Comparison of ENCODE assay signal across 16 cellular contexts in genomic region chr4:16034010-16034829, GRCh38. TPM values are rescaled to one million over a fixed set of nuclear protein-coding genes. Genes with fewer than 3 reads are reported as not detected.
DNase-seq lines count a peak whose midpoint lies in the region; ATAC-seq and TF ChIP-seq lines count a peak whose summit lies in the region.
"Had no signal": no experiment of that assay in that cellular context is flagged by ENCODE, and none has a peak within 500 bp of the region (broad histone marks: within the 10 kb centered on the region; RNA-seq: fewer than 3 reads in every experiment).

No MANE protein-coding gene starts in this region.

- H3K27me3 ChIP-seq in Caco-2 (replicated peaks; ENCODE audit: control insufficient read depth, insufficient read depth, low read length) (no peaks in the 10 kb centered on the region), RWPE2 (ENCODE audit: insufficient read depth, poor library complexity, severe bottlenecking) (no peaks in the 10 kb centered on the region), fibroblast of lung (ENCODE audit: control insufficient read depth, insufficient read depth, low read length) (no peaks in the 10 kb centered on the region), neutrophil (no peaks in the 10 kb centered on the region)
- H3K27me3 ChIP-seq: ovary had no signal

- peaks cover 42% of the 10 kb centered on the region for H3K4me1 Mint-ChIP-seq in Caco-2 (ENCODE audit: low read depth, unreplicated experiment)

- H3K4me1 ChIP-seq in Caco-2, result peaks cover 91% of the 10 kb centered on the region
- no peaks in the 10 kb centered on the region for H3K4me1 ChIP-seq in RWPE2 (ENCODE audit: insufficient read depth, poor library complexity, severe bottlenecking)
- H3K4me1 ChIP-seq in fibroblast of lung (ENCODE audit: control insufficient read depth, extremely low read depth, insufficient read depth, low read length), result no peaks in the 10 kb centered on the region
- peaks cover 67 to 81% of the 10 kb centered on the region in 2 experiments for H3K4me1 ChIP-seq in neutrophil (ENCODE audit: control insufficient read depth in 1 of 2, insufficient read depth in 1 of 2, low read depth in 1 of 2, low read length in 1 of 2)

- peak; percentile 44 to 62 for DNase-seq in Caco-2
- DNase-seq in RWPE2 (ENCODE audit: low spot score), result no peak
- DNase-seq in fibroblast of lung (ENCODE audit: low read depth in 2 of 2), result peak; percentile 67 to 74
- no peak for DNase-seq in NOMO-1 treated with dmso at 0.1 percent for 144 hours (lab: John Stamatoyannopoulos, UW; ENCODE audit: unreplicated experiment)
- no peak for DNase-seq in COR-L47 (lab: John Stamatoyannopoulos, UW)
- no peak for DNase-seq in stimulated activated CD4-positive, alpha-beta T cell treated with anti-CD3 and anti-CD28 coated beads, Interleukin-1b, Interleukin-23, amount 100 ng/mL, for 48 hours
- DNase-seq: activated CD4-positive, alpha-beta T cell treated with anti-CD3 and anti-CD28 coated beads for 1 hour; activated T-cell treated with anti-CD3 and anti-CD28 coated beads, Interleukin-2, amount 50 U/mL, for 24 hours; glutamatergic neuron; GOT3; ovary; stimulated activated CD4-positive, alpha-beta T cell treated with anti-CD3 and anti-CD28 coated beads, Interleukin-2, amount 100 ng/mL, for 48 hours had no signal

- peak; percentile 51; the same call in 2 of the 3 replicates for ATAC-seq in RWPE2 (ENCODE audit: low read depth)
- ATAC-seq in GM18858 (IDR thresholded peaks at IDR 0.05; ENCODE audit: unreplicated experiment), result no peak

- no peaks in the 10 kb centered on the region for H3K9me3 ChIP-seq in Caco-2
- no peaks in the 10 kb centered on the region for H3K9me3 ChIP-seq in RWPE2 (ENCODE audit: severe bottlenecking)
- no peaks in the 10 kb centered on the region for H3K9me3 ChIP-seq in fibroblast of lung (ENCODE audit: control insufficient read depth, insufficient read depth, low read depth, low read length)
- H3K9me3 ChIP-seq in neutrophil, result no peaks in the 10 kb centered on the region
- H3K9me3 ChIP-seq: ovary had no signal

- H3K4me3 ChIP-seq in Caco-2 (ENCODE audit: low read depth, low read length) (no peak overlapping the region), RWPE2 (ENCODE audit: severe bottlenecking) (no peak overlapping the region), fibroblast of lung (replicated peaks in 1 of 4; ENCODE audit: control extremely low read depth in 1 of 4, insufficient read depth in 1 of 4, low read depth in 3 of 4, low read length in 4 of 4) (no peak overlapping the region), neutrophil (ENCODE audit: low read depth in 1 of 2, low read length in 1 of 2) (no peak overlapping the region)
- H3K4me3 ChIP-seq: ovary had no signal

- POLR2A ChIA-PET in Caco-2 (lab: Charles Lee), result interaction anchor here (0.7 kb wide), 1 partner anchor 118 kb away, joined by 4 read pairs; no protein-coding TSS in a partner anchor

- no peak overlapping the region for H2AFZ ChIP-seq in fibroblast of lung (ENCODE audit: low read length)

- H3K4me2 ChIP-seq in fibroblast of lung (ENCODE audit: extremely low read depth, insufficient read depth, low read length), result no peak overlapping the region

- peaks cover 39% of the 10 kb centered on the region for H3K36me3 Mint-ChIP-seq in Caco-2 (ENCODE audit: insufficient read depth, unreplicated experiment)
- H3K36me3 Mint-ChIP-seq: memory B cell had no signal

- no peak overlapping the region for H3K27ac ChIP-seq in RWPE2 (ENCODE audit: poor library complexity, severe bottlenecking)
- no peak overlapping the region for H3K27ac ChIP-seq in fibroblast of lung (ENCODE audit: insufficient read depth, low read length)
- H3K27ac ChIP-seq in neutrophil, result peak overlapping the region; percentile 63
- H3K27ac ChIP-seq: C4-2B, ovary had no signal

- no peaks in the 10 kb centered on the region for H4K20me1 ChIP-seq in fibroblast of lung (ENCODE audit: control insufficient read depth, extremely low read depth, insufficient read depth, low read length)

- no peak overlapping the region for H3K27ac Mint-ChIP-seq in Caco-2 (ENCODE audit: unreplicated experiment)
- H3K27ac Mint-ChIP-seq: activated T-cell treated with anti-CD3 and anti-CD28 coated beads, Interleukin-2, amount 50 U/mL, for 24 hours; memory B cell had no signal

- H3K27me3 Mint-ChIP-seq in Caco-2 (ENCODE audit: insufficient read depth, unreplicated experiment), result no peaks in the 10 kb centered on the region

- peak overlapping the region; percentile 25 for H3K4me3 Mint-ChIP-seq in Caco-2 (ENCODE audit: unreplicated experiment)
- H3K4me3 Mint-ChIP-seq: activated T-cell treated with anti-CD3 and anti-CD28 coated beads, Interleukin-2, amount 50 U/mL, for 24 hours; memory B cell had no signal

- H3K36me3 ChIP-seq in Caco-2 (ENCODE audit: control insufficient read depth, insufficient read depth, low read length) (0 out of 2 replicates have a peak, but pooled peaks cover 3% of the 10 kb centered on the region), RWPE2 (ENCODE audit: low read depth) (no peaks in the 10 kb centered on the region), fibroblast of lung (ENCODE audit: control insufficient read depth, insufficient read depth, low read length) (no peaks in the 10 kb centered on the region), neutrophil (no peaks in the 10 kb centered on the region)
- H3K36me3 ChIP-seq: ovary had no signal

- no peaks in the 10 kb centered on the region for H3K79me2 ChIP-seq in fibroblast of lung (ENCODE audit: control insufficient read depth, insufficient read depth, low read length)

- TF ChIP-seq CTCF in Caco-2 (IDR thresholded peaks at IDR 0.05; ENCODE audit: insufficient read depth in 1 of 2, low read depth in 1 of 2, low read length in 1 of 2, severe bottlenecking in 1 of 2, unreplicated experiment in 1 of 2) (no peak), RWPE2 (IDR thresholded peaks at IDR 0.05; ENCODE audit: poor library complexity, severe bottlenecking) (no peak), fibroblast of lung (conservative IDR thresholded peaks at IDR 0.05 in 1 of 2, IDR thresholded peaks at IDR 0.05 in 1 of 2; ENCODE audit: low read depth in 1 of 2, low read length in 2 of 2) (no peak), neutrophil (IDR thresholded peaks at IDR 0.05) (no peak)

- CTCF ChIA-PET in Caco-2 (lab: Charles Lee), result no interaction called here

- BruUV-seq in Caco-2 (replicated peaks; lab: Mats Ljungman, UMichigan), result TSS peak; percentile 92

- H3K9ac ChIP-seq in fibroblast of lung (ENCODE audit: insufficient read depth, low read length), result no peak overlapping the region

- intact Hi-C loops in Caco-2 (cut with micrococcal nuclease; ENCODE audit: unreplicated experiment), result loop anchor here (1.0 kb wide), 1 partner anchor 95 kb away; no protein-coding TSS in a partner anchor

- H3K9me3 Mint-ChIP-seq in Caco-2 (ENCODE audit: unreplicated experiment), result no peaks in the 10 kb centered on the region
- H3K9me3 Mint-ChIP-seq: activated T-cell treated with anti-CD3 and anti-CD28 coated beads, Interleukin-2, amount 50 U/mL, for 24 hours; memory B cell had no signal

RNA-seq across cellular contexts. Expression of gene PROM1, which starts 49.6 kb away (rescaled TPM):
- total RNA-seq in Caco-2 (2022), result 193 and 196 TPM in 2 replicates
- under 0.01 and 0.17 TPM in 2 replicates for total RNA-seq in fibroblast of lung
- 0.03 and 0.10 TPM in 2 replicates for polyA plus RNA-seq in fibroblast of lung
- polyA plus RNA-seq in fibroblast of lung (2012), result not detected in 2 replicates
- not detected in 2 replicates for polyA minus RNA-seq in fibroblast of lung (ENCODE audit: low replicate concordance)

Comparison
In these comparisons a context has a peak if more than half of its experiments do, and no peak if none do; other contexts are left out.
1. DNase-seq: peak in Caco-2 (2 of 2) and fibroblast of lung (2 of 2); none in RWPE2 (single experiment), NOMO-1 treated with dmso at 0.1 percent for 144 hours (single experiment), COR-L47 (single experiment) and stimulated activated CD4-positive, alpha-beta T cell treated with anti-CD3 and anti-CD28 coated beads, Interleukin-1b, Interleukin-23, amount 100 ng/mL, for 48 hours (single experiment).
2. RNA of gene PROM1, which starts 49.6 kb away (total RNA-seq): 193 to 196 TPM in Caco-2; under 0.01 to 0.17 TPM in fibroblast of lung; every median in the first group is over 100 times any median in the second.